ENCODE assay signal across 8 cellular contexts in the genomic region with DNA sequence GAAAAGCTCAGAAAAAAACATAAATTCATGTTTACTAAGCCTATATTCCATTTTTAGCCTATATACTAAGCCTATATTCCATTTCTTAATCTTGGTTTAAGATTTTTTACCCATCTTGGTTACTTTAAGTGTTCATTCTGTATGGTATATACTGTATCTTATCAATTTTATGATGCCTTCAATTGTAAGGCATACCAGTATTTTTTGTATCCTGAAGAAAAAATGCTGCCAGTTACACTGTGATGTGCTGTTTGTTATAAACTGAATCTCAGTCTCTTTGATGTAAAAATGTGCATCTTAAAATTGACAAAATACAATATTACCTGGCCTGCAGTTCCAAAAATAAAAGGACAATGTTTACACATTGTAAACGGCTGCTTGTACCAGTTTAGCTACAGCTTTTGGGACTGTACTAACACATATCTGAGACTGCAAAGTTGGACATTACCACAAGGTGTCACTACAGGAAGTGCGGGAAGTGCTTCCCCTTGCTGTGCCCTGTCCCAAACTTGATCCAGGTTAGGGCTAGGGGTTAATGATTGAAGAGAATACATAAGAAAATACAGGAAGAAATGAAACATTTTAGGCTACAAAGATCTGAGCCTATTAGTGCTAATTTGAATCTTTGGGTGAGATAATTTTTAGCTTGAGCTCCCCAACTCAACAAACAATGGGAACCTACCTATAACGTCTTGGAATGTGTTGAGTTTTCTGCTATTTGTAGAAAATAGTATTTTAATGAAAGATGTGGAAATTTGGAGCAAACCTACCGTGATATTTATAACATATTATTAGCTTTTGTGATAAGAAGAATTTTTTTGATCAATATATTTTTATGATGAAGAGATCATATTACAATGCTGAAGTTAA.
A peak's percentile ranks its signal among the peaks of the same experiment; 100 is the strongest.
DNase-seq lines count a peak whose midpoint lies in the region; ATAC-seq and TF ChIP-seq lines count a peak whose summit lies in the region.

No MANE protein-coding gene starts in this region.

- no peaks in the 10 kb centered on the region for H3K36me3 ChIP-seq in iPS DF 6.9 (ENCODE audit: control insufficient read depth, insufficient read depth, low read length)

- H3K9me3 ChIP-seq in iPS DF 6.9 (ENCODE audit: control insufficient read depth, insufficient read depth, low read length), result no peaks in the 10 kb centered on the region

- TF ChIP-seq CTCF in astrocyte of the cerebellum (IDR thresholded peaks at IDR 0.05; ENCODE audit: low read depth, low read length, missing control alignments), result peak; percentile 86

- DNase-seq in NCI-H2029 (lab: John Stamatoyannopoulos, UW) (peak; percentile 1), NCI-H2029 treated with DMSO at 0.1 percent for 48 hours (lab: John Stamatoyannopoulos, UW) (no peak), NCI-H345 (lab: John Stamatoyannopoulos, UW) (peak; percentile 55), astrocyte of the cerebellum (ENCODE audit: low read depth) (peak; percentile 11), iPS DF 6.9 (ENCODE audit: low read depth, low spot score) (peak; percentile 41), stromal cell of bone marrow (ENCODE audit: low read depth) (peak; percentile 26)

- H3K27me3 ChIP-seq in iPS DF 6.9 (ENCODE audit: control insufficient read depth, insufficient read depth, low read length), result no peaks in the 10 kb centered on the region

- ATAC-seq in GM19351 (IDR thresholded peaks at IDR 0.05; ENCODE audit: unreplicated experiment) (peak; percentile 97), HG03175 (IDR thresholded peaks at IDR 0.05; ENCODE audit: unreplicated experiment) (peak; percentile 92)

- 100% methylated on average over 1 of the region's 4 CpGs for WGBS in iPS DF 6.9 (ENCODE audit: insufficient coverage, insufficient read length)

- no peak overlapping the region for H3K27ac ChIP-seq in iPS DF 6.9 (ENCODE audit: low read length)

- no peak overlapping the region for H3K4me3 ChIP-seq in astrocyte of the cerebellum (ENCODE audit: low read depth, low read length)
- H3K4me3 ChIP-seq in iPS DF 6.9 (ENCODE audit: low read length), result no peak overlapping the region

- in situ Hi-C loops in astrocyte of the cerebellum (cut with HindIII; ENCODE audit: low sequenced_read_pairs), result no loop called here

- no peaks in the 10 kb centered on the region; the same call in 1 of the 2 replicates for H3K4me1 ChIP-seq in iPS DF 6.9 (ENCODE audit: control insufficient read depth, insufficient read depth, low read length)
